In genomic region chr2:44753552-44754285, GRCh38 we compare ENCODE assay signal across 8 cellular contexts.
A peak's percentile ranks its signal among the peaks of the same experiment; 100 is the strongest.
DNase-seq lines count a peak whose midpoint lies in the region; ATAC-seq and TF ChIP-seq lines count a peak whose summit lies in the region.

No MANE protein-coding gene starts in this region.

- no peak overlapping the region for H2AFZ ChIP-seq in DND-41 (ENCODE audit: low read depth, low read length)

- TF ChIP-seq POLR2A in NB4 (IDR thresholded peaks at IDR 0.05; ENCODE audit: extremely low read depth, insufficient read length) (no peak), transverse colon (IDR thresholded peaks at IDR 0.05) (no peak)

- H3K4me3 ChIP-seq in DND-41 (ENCODE audit: low read depth in 1 of 2, low read length in 2 of 2) (no peak overlapping the region), NB4 (ENCODE audit: low read depth, low read length) (no peak overlapping the region), astrocyte of the cerebellum (ENCODE audit: low read depth, low read length) (no peak overlapping the region), transverse colon (no peak overlapping the region)

- DNase-seq in DND-41, result peak; percentile 79
- peak; percentile 97 for DNase-seq in NB4 (ENCODE audit: low read depth)
- peak; percentile 31 for DNase-seq in astrocyte of the cerebellum (ENCODE audit: low read depth)
- no peak for DNase-seq in left ventricle myocardium superior
- no peak for DNase-seq in transverse colon
- no peak for DNase-seq in anterior cingulate cortex (lab: John Stamatoyannopoulos, UW)

- intact Hi-C loops in left ventricle myocardium superior (cut with micrococcal nuclease), result no loop called here
- intact Hi-C loops in transverse colon (cut with DNase I; ENCODE audit: low total_unique reads), result no loop called here

- no peak overlapping the region for H3K9ac ChIP-seq in DND-41 (ENCODE audit: low read depth, low read length)

- H3K79me2 ChIP-seq in DND-41 (ENCODE audit: insufficient read depth, low read length), result no peaks in the 10 kb centered on the region

- H4K20me1 ChIP-seq in DND-41 (ENCODE audit: insufficient read depth, low read length), result no peaks in the 10 kb centered on the region

- peak; percentile 96 for ATAC-seq in DND-41 (ENCODE audit: insufficient read depth, low read depth)
- ATAC-seq in GM21423 (IDR thresholded peaks at IDR 0.05; ENCODE audit: unreplicated experiment), result peak; percentile 94
- no peak for ATAC-seq in left ventricle myocardium superior
- no peak for ATAC-seq in GM21360 (IDR thresholded peaks at IDR 0.05; ENCODE audit: unreplicated experiment)

- H3K27me3 ChIP-seq in DND-41 (ENCODE audit: insufficient read depth, low read length, poor library complexity) (no peaks in the 10 kb centered on the region), transverse colon (no peaks in the 10 kb centered on the region)

- H3K27ac ChIP-seq in DND-41 (ENCODE audit: low read length) (no peak overlapping the region), transverse colon (no peak overlapping the region)

- in situ Hi-C loops in astrocyte of the cerebellum (cut with HindIII; ENCODE audit: low sequenced_read_pairs) (no loop called here), transverse colon (cut with MboI; ENCODE audit: low pct_ligation_motif_present in 1 of 4, low pct_unique_long_range_greater_than_20kb in 1 of 4, low sequenced_read_pairs in 3 of 4) (no loop called here)

- H3K36me3 ChIP-seq in DND-41 (ENCODE audit: insufficient read depth, low read length) (no peaks in the 10 kb centered on the region), transverse colon (no peaks in the 10 kb centered on the region)

- peaks cover 25% of the 10 kb centered on the region for H3K4me1 ChIP-seq in DND-41 (ENCODE audit: insufficient read depth, low read length)
- H3K4me1 ChIP-seq in transverse colon, result no peaks in the 10 kb centered on the region

- no peak for TF ChIP-seq EP300 in transverse colon (IDR thresholded peaks at IDR 0.05; ENCODE audit: low read depth)

- no peak overlapping the region for H3K4me2 ChIP-seq in DND-41 (ENCODE audit: insufficient read depth, low read length)

- TF ChIP-seq CTCF in DND-41 (IDR thresholded peaks at IDR 0.05; ENCODE audit: borderline replicate concordance, extremely low read depth, low read length, poor library complexity, severe bottlenecking) (no peak), NB4 (IDR thresholded peaks at IDR 0.05; ENCODE audit: low read depth, low read length) (no peak), astrocyte of the cerebellum (IDR thresholded peaks at IDR 0.05; ENCODE audit: low read depth, low read length, missing control alignments) (no peak), transverse colon (IDR thresholded peaks at IDR 0.05) (no peak)

- no peaks in the 10 kb centered on the region for H3K9me3 ChIP-seq in DND-41 (ENCODE audit: insufficient read depth, low read length, severe bottlenecking)
- no peaks in the 10 kb centered on the region for H3K9me3 ChIP-seq in transverse colon

- WGBS in transverse colon (ENCODE audit: low coverage in 1 of 2), 2 donors, result 40 to 63% methylated on average over 3 of the region's 3 CpGs

Comparison
In these comparisons a context has a peak if more than half of its experiments do, and no peak if none do; other contexts are left out.
1. ATAC-seq: peak in DND-41 (single experiment) and GM21423 (single experiment); none in left ventricle myocardium superior (single experiment) and GM21360 (single experiment).
2. DNase-seq: peak in DND-41 (single experiment), NB4 (single experiment) and astrocyte of the cerebellum (single experiment); none in left ventricle myocardium superior (single experiment), transverse colon (single experiment) and anterior cingulate cortex (0 of 58).